ENCODE assay signal across 8 cellular contexts in the genomic region with DNA sequence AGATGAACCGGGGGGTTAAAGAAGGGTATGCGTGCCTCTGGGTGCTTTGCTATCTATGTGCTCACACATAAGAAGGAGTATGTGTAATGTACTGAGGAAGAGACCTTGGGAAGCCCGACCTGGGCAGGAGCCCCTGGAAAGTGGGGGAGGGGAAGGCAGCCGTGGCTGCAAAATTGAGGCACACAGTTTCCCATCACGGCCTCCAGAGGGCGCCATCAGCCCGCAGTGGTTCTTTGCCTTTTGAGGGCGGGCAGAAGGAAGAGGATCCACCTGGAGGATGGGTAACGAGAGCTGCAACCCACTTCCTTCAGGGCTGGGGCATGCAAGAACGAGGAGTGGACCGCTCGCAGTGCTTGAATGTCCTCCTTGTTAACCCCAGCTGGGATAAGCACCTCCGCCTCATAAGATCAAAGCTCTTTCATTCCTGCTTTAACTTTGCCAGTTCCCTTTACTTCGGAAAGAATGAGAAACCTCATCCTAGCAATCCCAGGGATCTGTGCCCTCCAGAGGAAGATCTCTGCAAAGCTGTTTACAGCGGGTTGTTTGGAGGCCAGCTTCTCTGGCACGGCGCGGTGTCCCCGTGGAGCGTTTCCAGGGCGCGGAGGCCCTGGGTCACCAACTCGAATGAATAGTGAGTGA.
A peak's percentile ranks its signal among the peaks of the same experiment; 100 is the strongest.
DNase-seq lines count a peak whose midpoint lies in the region; ATAC-seq and TF ChIP-seq lines count a peak whose summit lies in the region.

No MANE protein-coding gene starts in this region.

- H3K9me3 ChIP-seq in A673 (ENCODE audit: low read depth, low read length, poor library complexity, severe bottlenecking), result no peaks in the 10 kb centered on the region

- CTCF ChIA-PET in A673 (lab: Charles Lee), result interaction anchor here (0.7 to 1.9 kb wide), 15 partner anchors 42 to 625 kb away, joined by 3 to 15 read pairs (median 4); a partner anchor contains a TSS

- DNase-seq in A673 (ENCODE audit: low spot score) (peak; percentile 86), NCI-H2227 (lab: John Stamatoyannopoulos, UW; ENCODE audit: unreplicated experiment) (peak; percentile 82), cerebellum (ENCODE audit: low spot score) (peak; percentile 51)
- DNase-seq in activated CD4-positive, alpha-beta T cell treated with anti-CD3 and anti-CD28 coated beads for 1 hour, result peak; percentile 62
- peak; percentile 61 to 68 (median 65) for DNase-seq in stimulated activated CD4-positive, alpha-beta T cell treated with anti-CD3 and anti-CD28 coated beads, Interleukin-1b, Interleukin-23, amount 100 ng/mL, for 24 hours (ENCODE audit: low read depth in 4 of 4, low spot score in 1 of 4)

- no TSS peak for BruUV-seq in A673 (replicated peaks; lab: Mats Ljungman, UMichigan)

- H3K36me3 ChIP-seq in A673 (ENCODE audit: insufficient read depth, low read length, poor library complexity, severe bottlenecking), result no peaks in the 10 kb centered on the region

- peak; percentile 78 for ATAC-seq in GM18858 (IDR thresholded peaks at IDR 0.05; ENCODE audit: unreplicated experiment)
- peak; percentile 82 for ATAC-seq in HG03135 (IDR thresholded peaks at IDR 0.05; ENCODE audit: unreplicated experiment)

- peaks cover 10% of the 10 kb centered on the region for H3K4me1 ChIP-seq in A673 (ENCODE audit: insufficient read depth, low read length, poor library complexity, severe bottlenecking)

- no peaks in the 10 kb centered on the region for H3K27me3 ChIP-seq in A673 (replicated peaks; ENCODE audit: insufficient read depth, low read depth, low read length, poor library complexity)
- no peaks in the 10 kb centered on the region for H3K27me3 ChIP-seq in layer of hippocampus (ENCODE audit: control insufficient read depth, insufficient read depth, low read length)

- intact Hi-C loops in A673 (cut with micrococcal nuclease; ENCODE audit: unreplicated experiment), result loop anchor here (1.0 to 10.0 kb wide), 6 partner anchors 72 to 614 kb away; no protein-coding TSS in a partner anchor

- peak; percentile 93 for TF ChIP-seq CTCF in A673 (conservative IDR thresholded peaks at IDR 0.05; ENCODE audit: low read depth, low read length)

- peak overlapping the region; percentile 45 for H3K4me3 ChIP-seq in A673 (ENCODE audit: low read depth, low read length, poor library complexity, severe bottlenecking)

- H3K27ac ChIP-seq in A673 (ENCODE audit: low read depth, low read length, poor library complexity, severe bottlenecking) (no peak overlapping the region), layer of hippocampus (ENCODE audit: low read depth, low read length) (peak overlapping the region; percentile 47)

- POLR2A ChIA-PET in A673 (lab: Charles Lee; ENCODE audit: low non-redundant PET), result interaction anchor here (0.6 to 0.7 kb wide), 2 partner anchors 18 to 21 kb away, joined by 3 read pairs; no protein-coding TSS in a partner anchor
